Comparison of ENCODE assay signal across 2 cellular contexts in the genomic region with DNA sequence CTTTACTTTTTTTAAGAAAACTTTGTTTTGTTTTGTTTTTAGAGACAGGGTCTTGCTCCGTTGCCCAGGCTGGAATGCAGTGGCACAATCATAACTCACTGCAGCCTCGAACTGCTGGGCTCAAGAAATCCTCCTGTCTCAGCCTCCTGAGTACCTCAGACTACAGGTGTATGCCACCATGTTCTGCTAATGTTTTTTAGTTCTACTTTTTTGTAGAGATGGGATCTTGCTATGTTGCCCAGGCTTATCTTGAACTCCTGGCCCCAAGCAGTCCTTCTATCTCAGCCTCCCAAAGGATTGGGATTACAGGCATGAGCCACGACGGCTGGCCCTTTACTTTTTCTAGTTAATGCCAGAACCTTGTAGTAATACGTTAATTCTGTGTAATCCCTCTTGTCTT.
TF ChIP-seq lines count a peak whose summit lies in the region.

No MANE protein-coding gene starts in this region.

TF ChIP-seq in HepG2, 621 proteins besides CTCF, POLR2A, EP300 and RAD21:
- TF ChIP-seq, protein P1, sequence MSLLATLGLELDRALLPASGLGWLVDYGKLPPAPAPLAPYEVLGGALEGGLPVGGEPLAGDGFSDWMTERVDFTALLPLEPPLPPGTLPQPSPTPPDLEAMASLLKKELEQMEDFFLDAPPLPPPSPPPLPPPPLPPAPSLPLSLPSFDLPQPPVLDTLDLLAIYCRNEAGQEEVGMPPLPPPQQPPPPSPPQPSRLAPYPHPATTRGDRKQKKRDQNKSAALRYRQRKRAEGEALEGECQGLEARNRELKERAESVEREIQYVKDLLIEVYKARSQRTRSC (CRISPR knock-in tag; IDR thresholded peaks at IDR 0.05; ENCODE audit: low read depth), result no peak
- TF ChIP-seq, protein P2, sequence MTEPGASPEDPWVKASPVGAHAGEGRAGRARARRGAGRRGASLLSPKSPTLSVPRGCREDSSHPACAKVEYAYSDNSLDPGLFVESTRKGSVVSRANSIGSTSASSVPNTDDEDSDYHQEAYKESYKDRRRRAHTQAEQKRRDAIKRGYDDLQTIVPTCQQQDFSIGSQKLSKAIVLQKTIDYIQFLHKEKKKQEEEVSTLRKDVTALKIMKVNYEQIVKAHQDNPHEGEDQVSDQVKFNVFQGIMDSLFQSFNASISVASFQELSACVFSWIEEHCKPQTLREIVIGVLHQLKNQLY (CRISPR knock-in tag; IDR thresholded peaks at IDR 0.05), result no peak
- TF ChIP-seq CBFB (CRISPR knock-in tag; IDR thresholded peaks at IDR 0.05), result no peak
- TF ChIP-seq, protein P3, sequence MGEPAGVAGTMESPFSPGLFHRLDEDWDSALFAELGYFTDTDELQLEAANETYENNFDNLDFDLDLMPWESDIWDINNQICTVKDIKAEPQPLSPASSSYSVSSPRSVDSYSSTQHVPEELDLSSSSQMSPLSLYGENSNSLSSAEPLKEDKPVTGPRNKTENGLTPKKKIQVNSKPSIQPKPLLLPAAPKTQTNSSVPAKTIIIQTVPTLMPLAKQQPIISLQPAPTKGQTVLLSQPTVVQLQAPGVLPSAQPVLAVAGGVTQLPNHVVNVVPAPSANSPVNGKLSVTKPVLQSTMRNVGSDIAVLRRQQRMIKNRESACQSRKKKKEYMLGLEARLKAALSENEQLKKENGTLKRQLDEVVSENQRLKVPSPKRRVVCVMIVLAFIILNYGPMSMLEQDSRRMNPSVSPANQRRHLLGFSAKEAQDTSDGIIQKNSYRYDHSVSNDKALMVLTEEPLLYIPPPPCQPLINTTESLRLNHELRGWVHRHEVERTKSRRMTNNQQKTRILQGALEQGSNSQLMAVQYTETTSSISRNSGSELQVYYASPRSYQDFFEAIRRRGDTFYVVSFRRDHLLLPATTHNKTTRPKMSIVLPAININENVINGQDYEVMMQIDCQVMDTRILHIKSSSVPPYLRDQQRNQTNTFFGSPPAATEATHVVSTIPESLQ (CRISPR knock-in tag; conservative IDR thresholded peaks at IDR 0.05), result no peak
- TF ChIP-seq CC2D1A (CRISPR knock-in tag; IDR thresholded peaks at IDR 0.05), result no peak
- TF ChIP-seq, protein P4, sequence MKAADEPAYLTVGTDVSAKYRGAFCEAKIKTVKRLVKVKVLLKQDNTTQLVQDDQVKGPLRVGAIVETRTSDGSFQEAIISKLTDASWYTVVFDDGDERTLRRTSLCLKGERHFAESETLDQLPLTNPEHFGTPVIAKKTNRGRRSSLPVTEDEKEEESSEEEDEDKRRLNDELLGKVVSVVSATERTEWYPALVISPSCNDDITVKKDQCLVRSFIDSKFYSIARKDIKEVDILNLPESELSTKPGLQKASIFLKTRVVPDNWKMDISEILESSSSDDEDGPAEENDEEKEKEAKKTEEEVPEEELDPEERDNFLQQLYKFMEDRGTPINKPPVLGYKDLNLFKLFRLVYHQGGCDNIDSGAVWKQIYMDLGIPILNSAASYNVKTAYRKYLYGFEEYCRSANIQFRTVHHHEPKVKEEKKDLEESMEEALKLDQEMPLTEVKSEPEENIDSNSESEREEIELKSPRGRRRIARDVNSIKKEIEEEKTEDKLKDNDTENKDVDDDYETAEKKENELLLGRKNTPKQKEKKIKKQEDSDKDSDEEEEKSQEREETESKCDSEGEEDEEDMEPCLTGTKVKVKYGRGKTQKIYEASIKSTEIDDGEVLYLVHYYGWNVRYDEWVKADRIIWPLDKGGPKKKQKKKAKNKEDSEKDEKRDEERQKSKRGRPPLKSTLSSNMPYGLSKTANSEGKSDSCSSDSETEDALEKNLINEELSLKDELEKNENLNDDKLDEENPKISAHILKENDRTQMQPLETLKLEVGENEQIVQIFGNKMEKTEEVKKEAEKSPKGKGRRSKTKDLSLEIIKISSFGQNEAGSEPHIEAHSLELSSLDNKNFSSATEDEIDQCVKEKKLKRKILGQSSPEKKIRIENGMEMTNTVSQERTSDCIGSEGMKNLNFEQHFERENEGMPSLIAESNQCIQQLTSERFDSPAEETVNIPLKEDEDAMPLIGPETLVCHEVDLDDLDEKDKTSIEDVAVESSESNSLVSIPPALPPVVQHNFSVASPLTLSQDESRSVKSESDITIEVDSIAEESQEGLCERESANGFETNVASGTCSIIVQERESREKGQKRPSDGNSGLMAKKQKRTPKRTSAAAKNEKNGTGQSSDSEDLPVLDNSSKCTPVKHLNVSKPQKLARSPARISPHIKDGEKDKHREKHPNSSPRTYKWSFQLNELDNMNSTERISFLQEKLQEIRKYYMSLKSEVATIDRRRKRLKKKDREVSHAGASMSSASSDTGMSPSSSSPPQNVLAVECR (CRISPR knock-in tag; IDR thresholded peaks at IDR 0.05; ENCODE audit: borderline replicate concordance), result no peak
- no peak for TF ChIP-seq ZNF703 (CRISPR knock-in tag; IDR thresholded peaks at IDR 0.05; ENCODE audit: borderline replicate concordance)
- TF ChIP-seq ZNF121 (CRISPR knock-in tag; IDR thresholded peaks at IDR 0.05), result peak; percentile 73; the same call in 1 of the 2 replicates

TF ChIP-seq in WTC11, 78 proteins besides CTCF, POLR2A, EP300 and RAD21:
- TF ChIP-seq NFATC4 (CRISPR knock-in tag; IDR thresholded peaks at IDR 0.05) (no peak), ZNF121 (CRISPR knock-in tag; IDR thresholded peaks at IDR 0.05) (peak; percentile 66)
